Comparison of ENCODE assay signal across 18 cellular contexts in the genomic region with DNA sequence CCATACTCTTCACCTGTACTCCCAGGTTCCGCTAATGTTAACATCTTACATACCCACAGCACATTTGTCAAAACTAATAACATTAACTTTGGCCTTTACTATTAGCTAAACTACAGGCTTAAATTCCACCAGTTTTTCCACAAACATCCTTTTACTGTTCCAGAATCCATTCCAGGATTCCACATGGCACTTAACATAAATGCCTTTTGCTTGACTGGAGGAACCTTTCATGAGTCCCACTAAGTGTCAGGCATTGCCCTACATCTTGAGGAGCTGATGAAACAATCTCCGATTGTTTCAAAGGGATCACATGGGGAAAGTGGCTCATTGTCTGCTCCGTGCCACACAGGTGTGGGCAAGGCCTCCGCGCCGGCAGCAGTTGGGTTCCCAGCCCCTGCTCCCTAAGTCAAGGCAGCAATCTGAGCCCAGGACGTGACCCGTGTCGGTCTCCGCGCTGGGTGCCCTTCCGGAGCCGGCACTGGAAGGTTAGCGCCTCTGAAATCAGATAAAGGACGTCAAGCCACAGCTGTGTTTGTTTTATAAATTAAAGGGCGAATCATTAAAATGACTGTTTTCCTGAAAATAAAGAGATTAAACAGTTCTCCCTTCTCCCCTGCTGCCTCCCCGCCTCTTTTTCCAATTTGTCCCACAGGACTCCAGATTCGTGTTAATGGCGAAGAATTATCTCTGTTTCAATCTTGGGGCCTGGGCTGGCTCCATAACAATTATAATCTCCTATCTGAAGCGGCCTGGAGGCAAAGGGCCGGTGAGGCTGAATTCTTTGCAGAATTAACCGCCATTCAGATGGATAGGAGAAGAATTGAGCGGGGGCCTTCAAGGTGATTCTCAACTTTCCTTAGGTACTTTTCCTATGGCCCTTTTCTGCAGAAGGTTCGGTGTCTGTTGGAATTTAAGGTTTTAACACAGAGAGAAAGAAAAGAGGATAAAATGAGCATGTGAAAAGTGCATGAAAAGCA.
A peak's percentile ranks its signal among the peaks of the same experiment; 100 is the strongest.
DNase-seq lines count a peak whose midpoint lies in the region; ATAC-seq, FAIRE-seq and TF ChIP-seq lines count a peak whose summit lies in the region.
"Had no signal": no experiment of that assay in that cellular context is flagged by ENCODE, and none has a peak within 500 bp of the region (broad histone marks: within the 10 kb centered on the region; RNA-seq: fewer than 3 reads in every experiment).

No MANE protein-coding gene starts in this region.

- H2BK120ac ChIP-seq in mesenchymal stem cell (ENCODE audit: low read depth, low read length) = no peak overlapping the region

- intact Hi-C loops in K562 (cut with micrococcal nuclease) = no loop called here
- intact Hi-C loops in mucosa of descending colon (cut with DNase I, micrococcal nuclease) = no loop called here
- intact Hi-C loops in head of caudate nucleus (cut with DNase I) = no loop called here

- in situ Hi-C loops in K562 (cut with MboI) = no loop called here

- no peak for FAIRE-seq in K562 (lab: Jason Lieb, UNC)
- FAIRE-seq: GM12891 had no signal

- peak overlapping the region in 1 of 2 experiments; percentile 31 for H3K18ac ChIP-seq in mesenchymal stem cell (ENCODE audit: low read depth in 1 of 2, low read length in 2 of 2)

- H4K20me1 ChIP-seq in K562 (replicated peaks; ENCODE audit: control insufficient read depth, insufficient read depth, low read length) = no peaks in the 10 kb centered on the region

- peak overlapping the region; percentile 94 for H3K27ac ChIP-seq in HUES64 (ENCODE audit: low read depth, low read length)
- no peak overlapping the region for H3K27ac ChIP-seq in K562 (ENCODE audit: extremely low read depth, low read depth, low read length)
- H3K27ac ChIP-seq in mesenchymal stem cell (ENCODE audit: low read length, poor library complexity, severe bottlenecking) = no peak overlapping the region
- H3K27ac ChIP-seq: lower lobe of right lung, WERI-Rb-1 had no signal

- H3K79me2 ChIP-seq in K562 (ENCODE audit: control insufficient read depth, insufficient read depth, low read length) = no peaks in the 10 kb centered on the region

- H3K4me3 ChIP-seq in AG10803 (ENCODE audit: low read length) (no peak overlapping the region), HUES64 (ENCODE audit: low read length) (peak overlapping the region; percentile 26; the same call in 1 of the 2 replicates), K562 (no peak overlapping the region), mesenchymal stem cell (ENCODE audit: insufficient read depth in 1 of 2, low read depth in 1 of 2, low read length in 2 of 2) (no peak overlapping the region), mucosa of descending colon (no peak overlapping the region)
- H3K4me3 ChIP-seq: lower lobe of right lung had no signal

- BruUV-seq in K562 (replicated peaks; lab: Mats Ljungman, UMichigan) = no TSS peak

- no peak overlapping the region for H4K91ac ChIP-seq in mesenchymal stem cell (ENCODE audit: low read length)

- no peak overlapping the region for H3K23ac ChIP-seq in mesenchymal stem cell (ENCODE audit: low read length in 2 of 2)

- no peak overlapping the region for H2BK12ac ChIP-seq in mesenchymal stem cell (ENCODE audit: low read length in 2 of 2)

- H3K9ac ChIP-seq in HUES64 (ENCODE audit: low read depth, low read length) (peak overlapping the region; percentile 34), K562 (ENCODE audit: insufficient read depth in 1 of 2, low read depth in 2 of 2, low read length in 2 of 2) (no peak overlapping the region), mesenchymal stem cell (ENCODE audit: low read length) (no peak overlapping the region)

- H3K27me3 ChIP-seq in HUES64 (ENCODE audit: insufficient read depth, low read length) (no peaks in the 10 kb centered on the region), K562 (ENCODE audit: control insufficient read depth in 2 of 2, insufficient read depth in 2 of 2, low read length in 2 of 2) (peaks cover 0 to 33% of the 10 kb centered on the region in 2 experiments; a peak in 3 of 5 replicates), mesenchymal stem cell (ENCODE audit: control insufficient read depth in 1 of 2, insufficient read depth in 1 of 2, low read length in 2 of 2) (peaks cover 0 to 53% of the 10 kb centered on the region in 2 experiments)

- WGBS in HUES64 = 9% methylated on average over 24 of the region's 24 CpGs
- WGBS in K562 (ENCODE audit: insufficient coverage, low coverage, missing lambda C conversion rate) = 13% methylated on average over 24 of the region's 24 CpGs
- 29% methylated on average over 21 of the region's 24 CpGs for WGBS in mesenchymal stem cell

- H3K4me1 ChIP-seq in HUES64 (ENCODE audit: insufficient read depth, low read length) (peaks cover 47% of the 10 kb centered on the region), K562 (replicated peaks in 1 of 2; ENCODE audit: control insufficient read depth in 2 of 2, insufficient read depth in 2 of 2, low read length in 2 of 2) (peaks cover 0 to 4% of the 10 kb centered on the region in 2 experiments; a peak in 2 of 5 replicates), mesenchymal stem cell (ENCODE audit: control insufficient read depth, insufficient read depth, low read depth, low read length) (peaks cover 4% of the 10 kb centered on the region), mucosa of descending colon (ENCODE audit: low read depth) (no peaks in the 10 kb centered on the region)
- H3K4me1 ChIP-seq: lower lobe of right lung had no signal

- TF ChIP-seq CTCF in AG10803 (conservative IDR thresholded peaks at IDR 0.05; ENCODE audit: low read length) = no peak
- no peak for TF ChIP-seq CTCF in K562 (IDR thresholded peaks at IDR 0.05 in 2 of 3, conservative IDR thresholded peaks at IDR 0.05 in 1 of 3; ENCODE audit: insufficient read depth in 2 of 3, low read depth in 1 of 3, low read length in 3 of 3)
- no peak for TF ChIP-seq CTCF in mucosa of descending colon (IDR thresholded peaks at IDR 0.05)

- no peak overlapping the region for H4K8ac ChIP-seq in mesenchymal stem cell (ENCODE audit: low read length)

- H2BK15ac ChIP-seq in mesenchymal stem cell (ENCODE audit: low read depth, poor library complexity, severe bottlenecking) = no peak overlapping the region

- H3K79me1 ChIP-seq in mesenchymal stem cell (replicated peaks; ENCODE audit: low read length, poor library complexity, severe bottlenecking) = no peaks in the 10 kb centered on the region

- H3K9me3 ChIP-seq in HUES64 (ENCODE audit: insufficient read depth, low read depth, low read length) (no peaks in the 10 kb centered on the region), K562 (replicated peaks; ENCODE audit: control insufficient read depth, insufficient read depth, low read depth, low read length) (no peaks in the 10 kb centered on the region), mesenchymal stem cell (ENCODE audit: control insufficient read depth, low read length) (no peaks in the 10 kb centered on the region), mucosa of descending colon (no peaks in the 10 kb centered on the region)
- H3K9me3 ChIP-seq: lower lobe of right lung had no signal

- CTCF ChIA-PET in K562 (lab: Yijun Ruan, JAX; ENCODE audit: low intra/inter-chr PET ratio) = no interaction called here

- TF ChIP-seq POLR2A in K562 (conservative IDR thresholded peaks at IDR 0.05) = no peak

- H3K36me3 ChIP-seq in HUES64 (ENCODE audit: insufficient read depth, low read length) (no peaks in the 10 kb centered on the region), K562 (ENCODE audit: control insufficient read depth, insufficient read depth, low read length) (no peaks in the 10 kb centered on the region), mesenchymal stem cell (ENCODE audit: control insufficient read depth in 1 of 2, insufficient read depth in 2 of 2, low read depth in 1 of 2, low read length in 2 of 2) (no peaks in the 10 kb centered on the region), mucosa of descending colon (ENCODE audit: low read depth) (no peaks in the 10 kb centered on the region)
- H3K36me3 ChIP-seq: lower lobe of right lung, WERI-Rb-1 had no signal

- ATAC-seq in K562 (no peak), GM19452 (IDR thresholded peaks at IDR 0.05; ENCODE audit: unreplicated experiment) (no peak), mucosa of descending colon (no peak), HG03135 (IDR thresholded peaks at IDR 0.05; ENCODE audit: unreplicated experiment) (no peak)
- ATAC-seq: activated CD8-positive, alpha-beta T cell treated with anti-CD3 and anti-CD28 coated beads for 36 hours; lower lobe of right lung; natural killer cell had no signal

- H3K4ac ChIP-seq in mesenchymal stem cell (ENCODE audit: low read depth in 1 of 2, low read length in 2 of 2) = no peak overlapping the region

- POLR2A ChIA-PET in K562 (lab: Yijun Ruan, JAX) = no interaction called here

- no peak overlapping the region; the same call in 1 of the 2 replicates for H3K4me2 ChIP-seq in K562 (ENCODE audit: insufficient read depth, low read length)
- peak overlapping the region; percentile 18 for H3K4me2 ChIP-seq in mesenchymal stem cell (ENCODE audit: low read length, poor library complexity, severe bottlenecking)

- TF ChIP-seq EP300 in K562 (IDR thresholded peaks at IDR 0.05; ENCODE audit: low read length) = no peak

- H2AK5ac ChIP-seq in mesenchymal stem cell (ENCODE audit: low read length, severe bottlenecking) = no peak overlapping the region

- no peak overlapping the region for H2BK5ac ChIP-seq in mesenchymal stem cell (ENCODE audit: low read depth, low read length, poor library complexity, severe bottlenecking)

- H3K14ac ChIP-seq in mesenchymal stem cell (ENCODE audit: low read length in 2 of 2) = no peak overlapping the region

- H3K9me1 ChIP-seq in K562 (ENCODE audit: control insufficient read depth, insufficient read depth, low read length) = no peaks in the 10 kb centered on the region

- H2AFZ ChIP-seq in K562 (ENCODE audit: low read depth, low read length) = no peak overlapping the region
- peak overlapping the region; percentile 36 for H2AFZ ChIP-seq in mesenchymal stem cell (ENCODE audit: low read depth, low read length)

- DNase-seq in AG10803 (ENCODE audit: low read depth) = peak; percentile 58
- no peak for DNase-seq in K562 (ENCODE audit: extremely low read depth in 1 of 4, low spot score in 3 of 4)
- peak; percentile 34 for DNase-seq in mesenchymal stem cell
- DNase-seq in mucosa of descending colon = no peak
- no peak for DNase-seq in head of caudate nucleus
- DNase-seq: activated CD8-positive, alpha-beta T cell treated with anti-CD3 and anti-CD28 coated beads for 36 hours; CD8-positive, alpha-beta memory T cell; GDM1; lower lobe of right lung; MM.1S; natural killer cell; NCI-H526 treated with DMSO at 0.1 percent for 48 hours; stimulated activated CD4-positive, alpha-beta T cell treated with anti-CD3 and anti-CD28 coated beads, Interleukin-15, amount 100 ng/mL, for 24 hours; WERI-Rb-1 had no signal

- TF ChIP-seq RAD21 in K562 (CRISPR knock-in tag; conservative IDR thresholded peaks at IDR 0.05 in 1 of 2, IDR thresholded peaks at IDR 0.05 in 1 of 2) = no peak

TF ChIP-seq in K562, 482 proteins besides CTCF, POLR2A, EP300 and RAD21:
- TF ChIP-seq RBM22 (IDR thresholded peaks at IDR 0.05; ENCODE audit: low read depth, low read length, poor library complexity, severe bottlenecking) (no peak), TBL1XR1 (IDR thresholded peaks at IDR 0.05; ENCODE audit: low read length in 2 of 2) (no peak), CXXC5 (CRISPR knock-in tag; IDR thresholded peaks at IDR 0.05) (peak; percentile 38; the same call in 1 of the 2 replicates)
TF ChIP-seq in K562: peak in this region for 1.

Comparison
In these comparisons a context has a peak if more than half of its experiments do, and no peak if none do; other contexts are left out.
1. DNase-seq: peak in AG10803 (single experiment) and mesenchymal stem cell (single experiment); none in K562 (0 of 4), mucosa of descending colon (0 of 3) and head of caudate nucleus (0 of 42).